ENCODE assay signal across 8 cellular contexts in genomic region chr20:57594092-57594911, GRCh38. TPM values are rescaled to one million over a fixed set of nuclear protein-coding genes. Genes with fewer than 3 reads are reported as not detected.
DNase-seq lines count a peak whose midpoint lies in the region; ATAC-seq and TF ChIP-seq lines count a peak whose summit lies in the region.

No MANE protein-coding gene starts in this region.

- no peaks in the 10 kb centered on the region for H3K36me3 Mint-ChIP-seq in T-helper 17 cell (ENCODE audit: low read depth)

- no peaks in the 10 kb centered on the region for H3K9me3 ChIP-seq in T-helper 17 cell (ENCODE audit: control insufficient read depth, low read length, poor library complexity, severe bottlenecking)

- DNase-seq in COR-L47 (lab: John Stamatoyannopoulos, UW) (peak; percentile 3), HS-27A (ENCODE audit: low read depth) (peak; percentile 14), T-helper 17 cell (peak; percentile 30 to 54 (median 53)), brain microvascular endothelial cell (no peak), left lobe of liver (ENCODE audit: low spot score) (no peak), NCI-H524 treated with DMSO at 0.1 percent for 48 hours (lab: John Stamatoyannopoulos, UW) (no peak)
- DNase-seq in stimulated activated naive CD4-positive, alpha-beta T cell treated with Interleukin-2 at 50 U/mL for 16 hours (lab: John Stamatoyannopoulos, UW): peak; percentile 30

- no peaks in the 10 kb centered on the region for H3K27me3 Mint-ChIP-seq in T-helper 17 cell

- peaks cover 8% of the 10 kb centered on the region for H3K4me1 Mint-ChIP-seq in T-helper 17 cell

- H3K36me3 ChIP-seq in brain microvascular endothelial cell (replicated peaks): no peaks in the 10 kb centered on the region

- in situ Hi-C loops in brain microvascular endothelial cell (cut with HindIII; ENCODE audit: low pct_ligation_motif_present, low sequenced_read_pairs): no loop called here

- H3K27ac Mint-ChIP-seq in T-helper 17 cell: no peak overlapping the region

- H3K27ac ChIP-seq in brain microvascular endothelial cell: no peak overlapping the region

- H3K4me3 Mint-ChIP-seq in T-helper 17 cell: no peak overlapping the region

- peak; percentile 91 for TF ChIP-seq CTCF in brain microvascular endothelial cell (IDR thresholded peaks at IDR 0.05; ENCODE audit: low read depth, low read length, missing control alignments)

- H3K27me3 ChIP-seq in brain microvascular endothelial cell (replicated peaks): no peaks in the 10 kb centered on the region

- H3K4me3 ChIP-seq in brain microvascular endothelial cell (ENCODE audit: low read depth, low read length): no peak overlapping the region

- ATAC-seq in T-helper 17 cell: peak; percentile 33
- peak; percentile 40 for ATAC-seq in left lobe of liver
- ATAC-seq in GM21515 (IDR thresholded peaks at IDR 0.05; ENCODE audit: unreplicated experiment): no peak

RNA-seq across cellular contexts. Expression of gene ZBP1, which starts 25.9 kb away (rescaled TPM):
- total RNA-seq in T-helper 17 cell: 10 to 100 TPM; 38.6 to 41.0 TPM
- 0.08 TPM for total RNA-seq in left lobe of liver

RNA-seq across cellular contexts. Expression of gene PCK1, which starts 33.4 kb away (rescaled TPM):
- total RNA-seq in T-helper 17 cell: not detected
- 1,004 TPM for total RNA-seq in left lobe of liver

Comparison
In these comparisons a context has a peak if more than half of its experiments do, and no peak if none do; other contexts are left out.
1. DNase-seq: peak in COR-L47 (single experiment), HS-27A (single experiment), T-helper 17 cell (3 of 3) and stimulated activated naive CD4-positive, alpha-beta T cell treated with Interleukin-2 at 50 U/mL for 16 hours (single experiment); none in brain microvascular endothelial cell (single experiment), left lobe of liver (single experiment) and NCI-H524 treated with DMSO at 0.1 percent for 48 hours (single experiment).
2. RNA of gene ZBP1, which starts 25.9 kb away (total RNA-seq): 38.6 to 41.0 TPM in T-helper 17 cell; 0.08 TPM in left lobe of liver (single experiment); every median in the first group is over 10 times any median in the second.
3. RNA of gene PCK1, which starts 33.4 kb away (total RNA-seq): 1,004 TPM in left lobe of liver (single experiment); not detected in T-helper 17 cell; every median in the first group is over 1,000 times any median in the second.